8 cellular contexts compared by ENCODE assay signal in the genomic region with DNA sequence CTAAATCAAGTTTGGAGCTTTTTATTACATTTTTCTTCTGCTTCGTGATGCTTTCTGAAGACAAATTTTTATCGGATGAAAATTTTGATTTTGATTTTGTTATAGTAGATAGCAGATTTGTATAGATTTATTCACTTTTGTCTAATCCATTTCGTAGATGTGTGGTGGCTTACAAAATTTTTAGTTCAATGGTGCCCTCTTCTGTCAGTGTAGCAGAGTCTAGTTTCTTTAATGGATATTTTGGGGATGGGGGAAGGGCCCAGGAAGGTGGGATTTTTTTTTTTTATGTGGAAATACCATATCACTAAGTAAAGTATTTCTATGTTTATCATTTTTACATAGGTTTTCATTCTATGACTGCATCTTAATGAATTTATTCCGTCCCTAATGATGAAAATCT.
DNase-seq lines count a peak whose midpoint lies in the region; ATAC-seq and TF ChIP-seq lines count a peak whose summit lies in the region.

No MANE protein-coding gene starts in this region.

- H3K4me3 Mint-ChIP-seq in MCF 10A (ENCODE audit: unreplicated experiment): no peak overlapping the region
- no peak overlapping the region for H3K4me3 Mint-ChIP-seq in type B pancreatic cell

- no peaks in the 10 kb centered on the region for H3K4me1 ChIP-seq in breast epithelium
- no peaks in the 10 kb centered on the region for H3K4me1 ChIP-seq in Panc1 (ENCODE audit: control insufficient read depth, insufficient read depth, low read length)

- H3K36me3 ChIP-seq in breast epithelium (no peaks in the 10 kb centered on the region), Panc1 (ENCODE audit: control insufficient read depth, insufficient read depth, low read length) (no peaks in the 10 kb centered on the region)

- TF ChIP-seq POLR2A in breast epithelium (IDR thresholded peaks at IDR 0.05): no peak

- in situ Hi-C loops in Panc1 (cut with HindIII; ENCODE audit: low pct_unique_long_range_greater_than_20kb, low sequenced_read_pairs): no loop called here

- H3K27me3 Mint-ChIP-seq in MCF 10A (ENCODE audit: insufficient read depth, unreplicated experiment) (no peaks in the 10 kb centered on the region), type B pancreatic cell (no peaks in the 10 kb centered on the region)

- CTCF ChIA-PET in MCF 10A (lab: Yijun Ruan, JAX) (interaction anchor here (0.6 to 2.9 kb wide), 14 partner anchors 9 to 490 kb away, joined by 3 to 17 read pairs (median 4); no protein-coding TSS in a partner anchor), Panc1 (lab: Charles Lee) (no interaction called here)

- H3K9me3 Mint-ChIP-seq in MCF 10A (ENCODE audit: unreplicated experiment) (no peaks in the 10 kb centered on the region), type B pancreatic cell (no peaks in the 10 kb centered on the region)

- H3K9me3 ChIP-seq in breast epithelium (no peaks in the 10 kb centered on the region), Panc1 (ENCODE audit: control insufficient read depth, insufficient read depth, low read depth, low read length) (no peaks in the 10 kb centered on the region)

- no peak for ATAC-seq in Panc1
- no peak for ATAC-seq in GM21723 (IDR thresholded peaks at IDR 0.05; ENCODE audit: unreplicated experiment)

- POLR2A ChIA-PET in MCF 10A (lab: Yijun Ruan, JAX): interaction anchor here (0.8 to 1.5 kb wide), 2 partner anchors 119 to 553 kb away, joined by 3 to 5 read pairs; no protein-coding TSS in a partner anchor
- POLR2A ChIA-PET in Panc1 (lab: Charles Lee): interaction anchor here (0.6 kb wide), 1 partner anchor 404 kb away, joined by 3 read pairs; no protein-coding TSS in a partner anchor

- intact Hi-C loops in MCF 10A (cut with micrococcal nuclease): loop anchor here (1.0 to 10.0 kb wide), 7 partner anchors 119 to 692 kb away; no protein-coding TSS in a partner anchor
- intact Hi-C loops in breast epithelium (cut with DNase I; ENCODE audit: low total_unique reads): no loop called here
- intact Hi-C loops in Panc1 (cut with micrococcal nuclease; ENCODE audit: unreplicated experiment): loop anchor here (5.0 kb wide), 1 partner anchor 474 kb away; no protein-coding TSS in a partner anchor

- DNase-seq in MCF 10A (ENCODE audit: unreplicated experiment) (peak; percentile 56), breast epithelium (ENCODE audit: low spot score in 2 of 2) (no peak), Panc1 (ENCODE audit: low read depth, low spot score) (peak; percentile 57), fibroblast of peridontal ligament (ENCODE audit: extremely low read depth) (peak; percentile 87), type B pancreatic cell (ENCODE audit: extremely low spot score, unreplicated experiment) (no peak)
- DNase-seq in activated CD8-positive, alpha-beta memory T cell treated with anti-CD3 and anti-CD28 coated beads, Interleukin-2, amount 50 U/mL, for 4 hours: no peak
- DNase-seq in stimulated activated CD4-positive, alpha-beta T cell treated with anti-CD3 and anti-CD28 coated beads, Interleukin-4, amount 100 ng/mL, for 4 hours: no peak

- H3K4me1 Mint-ChIP-seq in MCF 10A (ENCODE audit: insufficient read depth, unreplicated experiment) (no peaks in the 10 kb centered on the region), type B pancreatic cell (ENCODE audit: unreplicated experiment) (peaks cover 11% of the 10 kb centered on the region)

- H3K36me3 Mint-ChIP-seq in MCF 10A (ENCODE audit: insufficient read depth, unreplicated experiment): no peaks in the 10 kb centered on the region
- H3K36me3 Mint-ChIP-seq in type B pancreatic cell: no peaks in the 10 kb centered on the region

- H3K27me3 ChIP-seq in breast epithelium (no peaks in the 10 kb centered on the region), Panc1 (ENCODE audit: control insufficient read depth, insufficient read depth, low read length) (no peaks in the 10 kb centered on the region)

- no peak overlapping the region for H3K27ac ChIP-seq in breast epithelium
- H3K27ac ChIP-seq in Panc1 (ENCODE audit: low read length): no peak overlapping the region

- H3K4me3 ChIP-seq in breast epithelium (no peak overlapping the region), Panc1 (ENCODE audit: low read depth in 2 of 2, low read length in 2 of 2) (no peak overlapping the region)

- BruUV-seq in MCF 10A (replicated peaks; lab: Mats Ljungman, UMichigan) (no TSS peak), Panc1 (replicated peaks; lab: Mats Ljungman, UMichigan) (no TSS peak)

- peak overlapping the region; percentile 31 for H3K27ac Mint-ChIP-seq in MCF 10A (ENCODE audit: low read depth, unreplicated experiment)
- no peak overlapping the region for H3K27ac Mint-ChIP-seq in type B pancreatic cell

- TF ChIP-seq CTCF in MCF 10A (IDR thresholded peaks at IDR 0.05; ENCODE audit: unreplicated experiment) (peak; percentile 68), breast epithelium (IDR thresholded peaks at IDR 0.05) (no peak), Panc1 (IDR thresholded peaks at IDR 0.05) (peak; percentile 37; the same call in 1 of the 2 replicates), type B pancreatic cell (conservative IDR thresholded peaks at IDR 0.05) (peak; percentile 66)

Comparison
In these comparisons a context has a peak if more than half of its experiments do, and no peak if none do; other contexts are left out.
1. DNase-seq: peak in MCF 10A (single experiment), Panc1 (single experiment) and fibroblast of peridontal ligament (single experiment); none in breast epithelium (0 of 2), type B pancreatic cell (single experiment), activated CD8-positive, alpha-beta memory T cell treated with anti-CD3 and anti-CD28 coated beads, Interleukin-2, amount 50 U/mL, for 4 hours (single experiment) and stimulated activated CD4-positive, alpha-beta T cell treated with anti-CD3 and anti-CD28 coated beads, Interleukin-4, amount 100 ng/mL, for 4 hours (0 of 2).
2. CTCF ChIP-seq: peak in MCF 10A (single experiment), Panc1 (single experiment) and type B pancreatic cell (single experiment); none in breast epithelium (0 of 3).